Comparison of ENCODE assay signal across 26 cellular contexts in genomic region chr11:130890039-130890745, GRCh38.
"Had no signal": no experiment of that assay in that cellular context is flagged by ENCODE, and none has a peak within 500 bp of the region (broad histone marks: within the 10 kb centered on the region; RNA-seq: fewer than 3 reads in every experiment).

No MANE protein-coding gene starts in this region.

- H3K9me3 ChIP-seq: esophagus muscularis mucosa, pancreas, prostate gland, sigmoid colon, transverse colon had no signal

- H3K4me3 ChIP-seq: esophagus muscularis mucosa, pancreas, prostate gland, sigmoid colon, smooth muscle cell, transverse colon had no signal

- H3K4me1 Mint-ChIP-seq: activated naive CD4-positive, alpha-beta T cell treated with anti-CD3 and anti-CD28 coated beads, Interleukin-2, amount 10 ng/mL, durations not matched to agents 7 days and 5 days; mesothelial cell of epicardium had no signal

- H3K27me3 Mint-ChIP-seq: activated CD8-positive, alpha-beta T cell treated with anti-CD3 and anti-CD28 coated beads for 36 hours; activated naive CD4-positive, alpha-beta T cell treated with anti-CD3 and anti-CD28 coated beads, Interleukin-2, amount 10 ng/mL, durations not matched to agents 7 days and 5 days; activated naive CD8-positive, alpha-beta T cell treated with anti-CD3 and anti-CD28 coated beads, Interleukin-2, amount 10 ng/mL, durations not matched to agents 7 days and 5 days; naive thymus-derived CD4-positive, alpha-beta T cell had no signal

- H3K27ac Mint-ChIP-seq: activated CD8-positive, alpha-beta T cell treated with anti-CD3 and anti-CD28 coated beads for 36 hours; activated naive CD4-positive, alpha-beta T cell treated with anti-CD3 and anti-CD28 coated beads, Interleukin-2, amount 10 ng/mL, durations not matched to agents 7 days and 5 days; activated naive CD8-positive, alpha-beta T cell treated with anti-CD3 and anti-CD28 coated beads, Interleukin-2, amount 10 ng/mL, durations not matched to agents 7 days and 5 days; activated T-helper 1 cell treated with anti-CD3 and anti-CD28 coated beads, Interleukin-12 subunit alpha, Interleukin-12 subunit beta, Interleukin-2, Interleukin-4 antibody, amounts not matched to agents 30 ng/mL and 10 ng/mL and 1 ng/mL, durations not matched to agents 14 hours and 24 hours and 36 hours; endodermal cell; mesothelial cell of epicardium; naive thymus-derived CD4-positive, alpha-beta T cell; T-helper 1 cell treated with Interleukin-12 subunit alpha and Interleukin-12 subunit beta and Interleukin-4 antibody, amounts not matched to agents 30 μg/mL and 1 μg/mL, for 36 hours had no signal

- H3K4me1 ChIP-seq: prostate gland had no signal

- H3K4me3 Mint-ChIP-seq: activated CD8-positive, alpha-beta T cell treated with anti-CD3 and anti-CD28 coated beads for 36 hours; activated naive CD4-positive, alpha-beta T cell treated with anti-CD3 and anti-CD28 coated beads, Interleukin-2, amount 10 ng/mL, durations not matched to agents 7 days and 5 days; activated naive CD8-positive, alpha-beta T cell treated with anti-CD3 and anti-CD28 coated beads, Interleukin-2, amount 10 ng/mL, durations not matched to agents 7 days and 5 days; activated T-helper 1 cell treated with anti-CD3 and anti-CD28 coated beads, Interleukin-12 subunit alpha, Interleukin-12 subunit beta, Interleukin-2, Interleukin-4 antibody, amounts not matched to agents 30 ng/mL and 10 ng/mL and 1 ng/mL, durations not matched to agents 14 hours and 24 hours and 36 hours; endodermal cell; mesothelial cell of epicardium; naive thymus-derived CD4-positive, alpha-beta T cell; T-helper 1 cell treated with Interleukin-12 subunit alpha and Interleukin-12 subunit beta and Interleukin-4 antibody, amounts not matched to agents 30 μg/mL and 1 μg/mL, for 36 hours had no signal

- ATAC-seq: activated CD8-positive, alpha-beta T cell treated with anti-CD3 and anti-CD28 coated beads for 36 hours; left colon; naive thymus-derived CD4-positive, alpha-beta T cell; pancreas had no signal

- DNase-seq: activated CD4-positive, alpha-beta T cell treated with anti-CD3 and anti-CD28 coated beads, Interleukin-2, amount 50 U/mL, for 1 hour; activated CD8-positive, alpha-beta T cell treated with anti-CD3 and anti-CD28 coated beads for 36 hours; activated gamma-delta T cell; activated naive CD4-positive, alpha-beta T cell treated with anti-CD3 and anti-CD28 coated beads, Interleukin-2, amount 10 ng/mL, durations not matched to agents 7 days and 5 days; activated naive CD8-positive, alpha-beta T cell treated with anti-CD3 and anti-CD28 coated beads, Interleukin-2, amount 10 ng/mL, durations not matched to agents 7 days and 5 days; activated T-cell treated with anti-CD3 and anti-CD28 coated beads for 4 hours; amniotic stem cell; endodermal cell; glutamatergic neuron; left colon; mammary epithelial cell; naive thymus-derived CD4-positive, alpha-beta T cell; pancreas; sigmoid colon; stimulated activated CD4-positive, alpha-beta T cell treated with anti-CD3 and anti-CD28 coated beads, Interleukin-1b, Interleukin-23, amount 100 ng/mL, for 48 hours; stimulated activated naive CD4-positive, alpha-beta T cell; SW 1271; T-helper 9 cell; transverse colon had no signal

- H3K27ac ChIP-seq: pancreas, prostate gland, VCaP had no signal

- H3K27me3 ChIP-seq: esophagus muscularis mucosa, pancreas, sigmoid colon, transverse colon had no signal

- H3K9me3 Mint-ChIP-seq: activated CD8-positive, alpha-beta T cell treated with anti-CD3 and anti-CD28 coated beads for 36 hours; activated naive CD4-positive, alpha-beta T cell treated with anti-CD3 and anti-CD28 coated beads, Interleukin-2, amount 10 ng/mL, durations not matched to agents 7 days and 5 days; activated naive CD8-positive, alpha-beta T cell treated with anti-CD3 and anti-CD28 coated beads, Interleukin-2, amount 10 ng/mL, durations not matched to agents 7 days and 5 days; activated T-helper 1 cell treated with anti-CD3 and anti-CD28 coated beads, Interleukin-12 subunit alpha, Interleukin-12 subunit beta, Interleukin-2, Interleukin-4 antibody, amounts not matched to agents 30 ng/mL and 10 ng/mL and 1 ng/mL, durations not matched to agents 14 hours and 24 hours and 36 hours; endodermal cell; mesothelial cell of epicardium; naive thymus-derived CD4-positive, alpha-beta T cell; T-helper 1 cell treated with Interleukin-12 subunit alpha and Interleukin-12 subunit beta and Interleukin-4 antibody, amounts not matched to agents 30 μg/mL and 1 μg/mL, for 36 hours had no signal

- H3K4me2 ChIP-seq: smooth muscle cell had no signal
